In genomic region chr3:28286595-28286994, GRCh38 we compare ENCODE assay signal across 8 cellular contexts. TPM values are rescaled to one million over a fixed set of nuclear protein-coding genes. Genes with fewer than 3 reads are reported as not detected.
DNase-seq lines count a peak whose midpoint lies in the region; ATAC-seq and TF ChIP-seq lines count a peak whose summit lies in the region.

No MANE protein-coding gene starts in this region.

- H3K4me3 ChIP-seq in H7 (ENCODE audit: insufficient read depth, low read depth, low read length) (no peak overlapping the region), WERI-Rb-1 (ENCODE audit: low read depth, low read length) (no peak overlapping the region), heart left ventricle (no peak overlapping the region), spleen (no peak overlapping the region)

- H3K36me3 Mint-ChIP-seq in activated naive CD8-positive, alpha-beta T cell treated with anti-CD3 and anti-CD28 coated beads, Interleukin-2, amount 10 ng/mL, durations not matched to agents 7 days and 5 days = peaks cover 12% of the 10 kb centered on the region
- H3K36me3 Mint-ChIP-seq in activated naive CD8-positive, alpha-beta T cell treated with anti-CD3 and anti-CD28 coated beads for 36 hours = peaks cover 14% of the 10 kb centered on the region

- H3K36me3 ChIP-seq in H7 (replicated peaks; ENCODE audit: control insufficient read depth, insufficient read depth, low read length) = no peaks in the 10 kb centered on the region; the same call in 1 of the 2 replicates
- no peaks in the 10 kb centered on the region for H3K36me3 ChIP-seq in WERI-Rb-1
- peaks cover 0 to 10% (median 0%) of the 10 kb centered on the region in 9 donors for H3K36me3 ChIP-seq in heart left ventricle
- peaks cover 0 to 10% (median 2%) of the 10 kb centered on the region in 6 donors for H3K36me3 ChIP-seq in spleen

- no peaks in the 10 kb centered on the region for H3K27me3 Mint-ChIP-seq in activated naive CD8-positive, alpha-beta T cell treated with anti-CD3 and anti-CD28 coated beads, Interleukin-2, amount 10 ng/mL, durations not matched to agents 7 days and 5 days
- no peaks in the 10 kb centered on the region for H3K27me3 Mint-ChIP-seq in activated naive CD8-positive, alpha-beta T cell treated with anti-CD3 and anti-CD28 coated beads for 36 hours

- intact Hi-C loops in heart left ventricle (cut with DNase I) (loop anchor here in 3 of 10 donors (1.0 to 10.0 kb wide), 4 partner anchors 44 to 574 kb away; partner anchors contain the start of gene CMC1 (in 1 of the 3)), spleen (cut with DNase I; ENCODE audit: low total_unique reads) (no loop called here)

- H3K27me3 ChIP-seq in H7 (ENCODE audit: control insufficient read depth, insufficient read depth, low read length) = no peaks in the 10 kb centered on the region
- no peaks in the 10 kb centered on the region for H3K27me3 ChIP-seq in WERI-Rb-1 (ENCODE audit: insufficient read depth, low read depth, severe bottlenecking)
- H3K27me3 ChIP-seq in heart left ventricle = no peaks in the 10 kb centered on the region
- no peaks in the 10 kb centered on the region for H3K27me3 ChIP-seq in spleen (replicated peaks in 1 of 7)

- DNase-seq in activated naive CD8-positive, alpha-beta T cell treated with anti-CD3 and anti-CD28 coated beads, Interleukin-2, amount 10 ng/mL, durations not matched to agents 7 days and 5 days = no peak
- no peak for DNase-seq in activated naive CD8-positive, alpha-beta T cell treated with anti-CD3 and anti-CD28 coated beads for 36 hours
- peak; percentile 6 for DNase-seq in H7
- DNase-seq in WERI-Rb-1 = no peak
- no peak for DNase-seq in heart left ventricle
- DNase-seq in spleen = no peak
- DNase-seq in NCI-H1092 treated with DMSO at 0.1 percent for 48 hours (lab: John Stamatoyannopoulos, UW) = no peak

- H3K4me1 ChIP-seq in heart left ventricle (peaks cover 0 to 6% (median 0%) of the 10 kb centered on the region in 12 donors), spleen (peaks cover 0 to 22% (median 9%) of the 10 kb centered on the region in 6 donors)

- H3K9me3 Mint-ChIP-seq in activated naive CD8-positive, alpha-beta T cell treated with anti-CD3 and anti-CD28 coated beads, Interleukin-2, amount 10 ng/mL, durations not matched to agents 7 days and 5 days = no peaks in the 10 kb centered on the region
- no peaks in the 10 kb centered on the region for H3K9me3 Mint-ChIP-seq in activated naive CD8-positive, alpha-beta T cell treated with anti-CD3 and anti-CD28 coated beads for 36 hours

- no peaks in the 10 kb centered on the region for H3K9me3 ChIP-seq in WERI-Rb-1 (ENCODE audit: severe bottlenecking)
- peaks cover 0 to 9% (median 0%) of the 10 kb centered on the region in 12 donors for H3K9me3 ChIP-seq in heart left ventricle
- H3K9me3 ChIP-seq in spleen = peaks cover 0 to 8% (median 2%) of the 10 kb centered on the region in 8 donors

- peaks cover 11% of the 10 kb centered on the region for H3K4me1 Mint-ChIP-seq in activated naive CD8-positive, alpha-beta T cell treated with anti-CD3 and anti-CD28 coated beads, Interleukin-2, amount 10 ng/mL, durations not matched to agents 7 days and 5 days
- peaks cover 9% of the 10 kb centered on the region for H3K4me1 Mint-ChIP-seq in activated naive CD8-positive, alpha-beta T cell treated with anti-CD3 and anti-CD28 coated beads for 36 hours

- TF ChIP-seq POLR2A in heart left ventricle (IDR thresholded peaks at IDR 0.05) = no peak
- TF ChIP-seq POLR2A in spleen (IDR thresholded peaks at IDR 0.05) = no peak

- TF ChIP-seq CTCF in LNCAP (IDR thresholded peaks at IDR 0.05) = peak; percentile 76
- peak; percentile 25; the same call in 1 of the 2 replicates for TF ChIP-seq CTCF in WERI-Rb-1 (IDR thresholded peaks at IDR 0.05; ENCODE audit: low read depth, low read length)
- peak; percentile 34 to 64 (median 53) for TF ChIP-seq CTCF in heart left ventricle (IDR thresholded peaks at IDR 0.05)
- TF ChIP-seq CTCF in spleen (IDR thresholded peaks at IDR 0.05 in 8 of 11, conservative IDR thresholded peaks at IDR 0.05 in 3 of 11) = peak in 10 of 11 experiments; percentile 23 to 62 (median 51)

- H3K27ac ChIP-seq in WERI-Rb-1 (no peak overlapping the region), heart left ventricle (no peak overlapping the region), spleen (peak overlapping the region in 4 of 8 donors; percentile 12 to 37 (median 31))

- peak; percentile 58 for ATAC-seq in activated naive CD8-positive, alpha-beta T cell treated with anti-CD3 and anti-CD28 coated beads, Interleukin-2, amount 10 ng/mL, durations not matched to agents 7 days and 5 days (ENCODE audit: low read depth)
- peak in 3 of 4 donors; percentile 72 to 82 (median 82) for ATAC-seq in heart left ventricle

- POLR2A ChIA-PET in activated naive CD8-positive, alpha-beta T cell treated with anti-CD3 and anti-CD28 coated beads, Interleukin-2, amount 10 ng/mL, durations not matched to agents 7 days and 5 days (lab: Charles Lee) = no interaction called here

- H3K4me3 Mint-ChIP-seq in activated naive CD8-positive, alpha-beta T cell treated with anti-CD3 and anti-CD28 coated beads, Interleukin-2, amount 10 ng/mL, durations not matched to agents 7 days and 5 days = no peak overlapping the region
- no peak overlapping the region for H3K4me3 Mint-ChIP-seq in activated naive CD8-positive, alpha-beta T cell treated with anti-CD3 and anti-CD28 coated beads for 36 hours

- no peak overlapping the region for H3K27ac Mint-ChIP-seq in activated naive CD8-positive, alpha-beta T cell treated with anti-CD3 and anti-CD28 coated beads, Interleukin-2, amount 10 ng/mL, durations not matched to agents 7 days and 5 days
- no peak overlapping the region for H3K27ac Mint-ChIP-seq in activated naive CD8-positive, alpha-beta T cell treated with anti-CD3 and anti-CD28 coated beads for 36 hours

RNA-seq across cellular contexts. Expression of gene CMC1, which starts 45.2 kb away (rescaled TPM):
- total RNA-seq in activated naive CD8-positive, alpha-beta T cell treated with anti-CD3 and anti-CD28 coated beads, Interleukin-2, amount 10 ng/mL, durations not matched to agents 7 days and 5 days = 10 to 100 TPM; 44.6 to 45.6 TPM
- total RNA-seq in activated naive CD8-positive, alpha-beta T cell treated with anti-CD3 and anti-CD28 coated beads for 36 hours = 10 to 100 TPM; 23.2 to 23.7 TPM
- 19.2 and 30.9 TPM in 2 replicates for total RNA-seq in H7 (2014; rRNA removed; shearing (Covaris generic))
- total RNA-seq in heart left ventricle (10 to 100 TPM; 14.9 to 44.1 (median 23.3) TPM), spleen (10 to 100 TPM; 32.8 to 54.1 (median 39.6) TPM)
- polyA plus RNA-seq in heart left ventricle (100 to 1,000 TPM in 1 of 2 donors, 10 to 100 TPM in 1; 74.9 to 106 TPM), spleen (10 to 100 TPM; 34.8 to 59.5 (median 40.3) TPM)

Comparison
In these comparisons a context has a peak if more than half of its experiments do, and no peak if none do; other contexts are left out.
1. CTCF ChIP-seq: peak in every context shown above with its lines; median percentile 76 in LNCAP; 53 in heart left ventricle; 51 in spleen; 25 in WERI-Rb-1.